ENCODE assay signal across 8 cellular contexts in genomic region chr12:123602651-123603195, GRCh38. TPM values are rescaled to one million over a fixed set of nuclear protein-coding genes. Genes with fewer than 3 reads are reported as not detected.
DNase-seq lines count a peak whose midpoint lies in the region; ATAC-seq and TF ChIP-seq lines count a peak whose summit lies in the region.

No MANE protein-coding gene starts in this region.

- H3K27me3 ChIP-seq in left ventricle myocardium inferior (ENCODE audit: low read depth) (no peaks in the 10 kb centered on the region), esophagus squamous epithelium (no peaks in the 10 kb centered on the region)

- peak overlapping the region; percentile 82 for H3K4me3 ChIP-seq in left ventricle myocardium inferior
- peak overlapping the region; percentile 85 to 96 (median 90) for H3K4me3 ChIP-seq in esophagus squamous epithelium

- DNase-seq in left ventricle myocardium inferior = no peak
- DNase-seq in Right ventricle myocardium superior = no peak
- no peak for DNase-seq in esophagus squamous epithelium (lab: John Stamatoyannopoulos, UW)
- peak; percentile 23 for DNase-seq in putamen (ENCODE audit: low spot score)
- DNase-seq in effector CD4-positive, alpha-beta T cell = no peak
- DNase-seq in DMS114 treated with DMSO at 0.1 percent for 48 hours (lab: John Stamatoyannopoulos, UW; ENCODE audit: unreplicated experiment) = no peak

- H3K4me1 ChIP-seq in left ventricle myocardium inferior (peaks cover 34% of the 10 kb centered on the region), esophagus squamous epithelium (peaks cover 13 to 38% (median 14%) of the 10 kb centered on the region in 3 donors)

- peaks cover 48% of the 10 kb centered on the region for H3K36me3 ChIP-seq in left ventricle myocardium inferior
- H3K36me3 ChIP-seq in esophagus squamous epithelium = peaks cover 10 to 57% (median 11%) of the 10 kb centered on the region in 3 donors

- no peak for TF ChIP-seq CTCF in left ventricle myocardium inferior (IDR thresholded peaks at IDR 0.05; ENCODE audit: borderline replicate concordance)
- no peak for TF ChIP-seq CTCF in esophagus squamous epithelium (IDR thresholded peaks at IDR 0.05)

- ATAC-seq in Right ventricle myocardium superior (ENCODE audit: poor library complexity) (no peak), SK-N-SH treated with all-trans-retinoic acid at 6 μM for 48 hours (0 out of 3 replicates have a peak, but pooled peaks have one; percentile 1), HG02798 (IDR thresholded peaks at IDR 0.05; ENCODE audit: poor library complexity, unreplicated experiment) (no peak)

- no peak for TF ChIP-seq POLR2A in esophagus squamous epithelium (IDR thresholded peaks at IDR 0.05)

- H3K27ac ChIP-seq in left ventricle myocardium inferior (replicated peaks) (peak overlapping the region; percentile 94), esophagus squamous epithelium (peak overlapping the region in 3 of 4 donors; percentile 86 to 95 (median 92))

- 9 to 10% methylated on average over 7 of the region's 7 CpGs for WGBS in esophagus squamous epithelium, 2 donors

- H3K9me3 ChIP-seq in left ventricle myocardium inferior (replicated peaks) = no peaks in the 10 kb centered on the region
- H3K9me3 ChIP-seq in esophagus squamous epithelium = no peaks in the 10 kb centered on the region

- intact Hi-C loops in left ventricle myocardium inferior (cut with micrococcal nuclease) = no loop called here
- intact Hi-C loops in Right ventricle myocardium superior (cut with DNase I) = no loop called here
- intact Hi-C loops in esophagus squamous epithelium (cut with DNase I) = no loop called here

TF ChIP-seq in SK-N-SH treated with all-trans-retinoic acid at 6 μM for 48 hours, 23 proteins besides CTCF, POLR2A, EP300 and RAD21:
- TF ChIP-seq ZNF8 (CRISPR knock-in tag; IDR thresholded peaks at IDR 0.05) = no peak
- TF ChIP-seq BACH2 (CRISPR knock-in tag; IDR thresholded peaks at IDR 0.05; ENCODE audit: borderline replicate concordance) = no peak
- no peak for TF ChIP-seq GLIS3 (CRISPR knock-in tag; IDR thresholded peaks at IDR 0.05)
- no peak for TF ChIP-seq ESRRG (CRISPR knock-in tag; IDR thresholded peaks at IDR 0.05)
- no peak for TF ChIP-seq ZC3H10 (CRISPR knock-in tag; IDR thresholded peaks at IDR 0.05)
- TF ChIP-seq TSHZ2 (CRISPR knock-in tag; IDR thresholded peaks at IDR 0.05) = no peak
- TF ChIP-seq CSRNP3 (CRISPR knock-in tag; IDR thresholded peaks at IDR 0.05) = no peak
- TF ChIP-seq PPARA (CRISPR knock-in tag; IDR thresholded peaks at IDR 0.05; ENCODE audit: borderline replicate concordance) = no peak
- TF ChIP-seq ARNTL (CRISPR knock-in tag; IDR thresholded peaks at IDR 0.05; ENCODE audit: borderline replicate concordance, low read depth) = no peak
- TF ChIP-seq OSR1 (CRISPR knock-in tag; IDR thresholded peaks at IDR 0.05) = no peak

RNA-seq across cellular contexts. Expression of gene DDX55, which starts 0.8 kb away (rescaled TPM):
- total RNA-seq in left ventricle myocardium inferior (5.3 TPM), Right ventricle myocardium superior (4.0 TPM), esophagus squamous epithelium (10 to 100 TPM; 18.7 to 28.3 (median 20.3) TPM)

RNA-seq across cellular contexts. Expression of gene TMED2, which starts 18.4 kb away (rescaled TPM):
- total RNA-seq in left ventricle myocardium inferior (152 TPM), Right ventricle myocardium superior (155 TPM), esophagus squamous epithelium (100 to 1,000 TPM; 123 to 179 (median 146) TPM)

RNA-seq across cellular contexts. Expression of gene EIF2B1, which starts 30.8 kb away (rescaled TPM):
- total RNA-seq in left ventricle myocardium inferior (27.9 TPM), Right ventricle myocardium superior (28.6 TPM), esophagus squamous epithelium (100 to 1,000 TPM in 3 of 4 donors, 10 to 100 TPM in 1; 79.3 to 123 (median 104) TPM)

RNA-seq across cellular contexts. Expression of gene GTF2H3, which starts 30.9 kb away (rescaled TPM):
- 13.9 TPM for total RNA-seq in left ventricle myocardium inferior
- 11.1 TPM for total RNA-seq in Right ventricle myocardium superior
- total RNA-seq in esophagus squamous epithelium = 10 to 100 TPM; 20.6 to 50.2 (median 26.1) TPM
